Comparison of ENCODE assay signal across 10 cellular contexts in the genomic region with DNA sequence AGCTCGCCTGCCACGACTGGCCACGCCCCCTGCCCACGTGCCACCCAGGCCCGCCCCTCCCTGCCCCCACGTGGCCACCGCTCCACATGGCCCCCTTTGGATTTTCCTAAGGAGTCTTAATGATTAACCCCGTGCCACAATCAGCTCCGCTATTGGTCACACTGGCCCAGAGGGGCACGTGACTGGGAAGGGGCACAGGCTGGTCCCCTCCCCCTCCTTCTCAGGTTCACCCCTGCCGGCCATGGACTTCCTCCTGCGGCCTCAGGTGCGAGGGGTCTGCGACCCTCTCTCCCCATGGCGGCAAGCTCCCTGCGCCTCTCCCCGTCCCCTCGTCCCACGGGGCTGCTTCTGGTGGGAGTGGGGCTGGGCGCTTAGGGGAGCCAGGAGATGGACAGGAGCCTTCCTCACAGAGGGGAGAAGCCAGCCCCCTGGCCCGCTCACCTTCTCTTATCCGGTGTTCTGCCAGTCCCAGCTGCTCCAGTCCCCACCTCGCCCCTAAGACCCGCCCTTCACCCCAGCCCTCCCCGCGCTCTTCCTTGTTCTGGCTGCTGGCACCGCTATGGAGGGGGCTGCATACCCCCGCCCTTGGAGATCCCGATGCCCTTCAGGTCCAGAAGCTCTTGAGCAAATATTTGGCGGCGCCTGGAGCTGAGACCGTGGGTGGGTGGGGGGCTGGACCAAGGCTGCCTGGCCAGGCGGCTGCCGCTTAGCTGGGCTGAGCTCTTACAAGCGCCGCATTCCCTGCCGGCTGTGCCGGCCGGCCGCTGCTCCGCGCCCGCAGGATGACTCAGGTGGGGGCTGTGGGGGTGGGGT. TPM values are rescaled to one million over a fixed set of nuclear protein-coding genes. Genes with fewer than 3 reads are reported as not detected.
DNase-seq lines count a peak whose midpoint lies in the region; ATAC-seq, FAIRE-seq and TF ChIP-seq lines count a peak whose summit lies in the region.
"Had no signal": no experiment of that assay in that cellular context is flagged by ENCODE, and none has a peak within 500 bp of the region (broad histone marks: within the 10 kb centered on the region; RNA-seq: fewer than 3 reads in every experiment).

No MANE protein-coding gene starts in this region.

- no peak for FAIRE-seq in urothelium cell line (lab: Jason Lieb, UNC)
- FAIRE-seq: islet of Langerhans had no signal

- H3K9ac ChIP-seq in liver (ENCODE audit: low read depth in 1 of 2, low read length in 2 of 2), result no peak overlapping the region

- TF ChIP-seq RAD21 in liver (IDR thresholded peaks at IDR 0.05), result no peak

- intact Hi-C loops in Right ventricle myocardium superior (cut with DNase I), result no loop called here

- H3K27me3 ChIP-seq in cardiac muscle cell (no peaks in the 10 kb centered on the region), liver (ENCODE audit: control insufficient read depth in 4 of 4, insufficient read depth in 4 of 4, low read length in 3 of 4) (no peaks in the 10 kb centered on the region)
- H3K27me3 ChIP-seq: BLaER1 treated with 17β-estradiol and CSF1 and Interleukin-3, amounts not matched to agents 10 nM and 100 nM had no signal

- H3K36me3 ChIP-seq in cardiac muscle cell (peaks cover 25% of the 10 kb centered on the region), liver (ENCODE audit: control insufficient read depth in 4 of 4, insufficient read depth in 3 of 4, low read depth in 1 of 4, low read length in 3 of 4) (peaks cover 7 to 22% (median 22%) of the 10 kb centered on the region in 4 donors)

- H3K4me1 ChIP-seq in cardiac muscle cell (ENCODE audit: low read depth), result peaks cover 25% of the 10 kb centered on the region
- H3K4me1 ChIP-seq in liver (ENCODE audit: control insufficient read depth in 4 of 4, insufficient read depth in 4 of 4, low read length in 3 of 4), result peaks cover 13 to 59% (median 44%) of the 10 kb centered on the region in 4 donors

- peak overlapping the region; percentile 76 for H3K27ac ChIP-seq in cardiac muscle cell
- H3K27ac ChIP-seq in coronary artery, result peak overlapping the region; percentile 58 to 99
- peak overlapping the region; percentile 67 to 88 for H3K27ac ChIP-seq in liver (ENCODE audit: low read depth in 1 of 2, low read length in 2 of 2)

- DNase-seq in cardiac muscle cell (ENCODE audit: low read depth in 1 of 2, low spot score in 1 of 2) (peak; percentile 72 to 93), Right ventricle myocardium superior (no peak), coronary artery (ENCODE audit: low spot score) (no peak), urothelium cell line (ENCODE audit: low spot score) (peak; percentile 42), C1 segment of cervical spinal cord (lab: John Stamatoyannopoulos, UW) (no peak)
- DNase-seq in central memory CD4-positive, alpha-beta T cell, result no peak
- no peak for DNase-seq in activated CD8-positive, alpha-beta memory T cell treated with anti-CD3 and anti-CD28 coated beads, Interleukin-2, amount 50 U/mL, for 4 hours

- H3K9me3 ChIP-seq in cardiac muscle cell (ENCODE audit: low read depth) (no peaks in the 10 kb centered on the region), liver (ENCODE audit: control insufficient read depth in 4 of 4, low read length in 3 of 4) (no peaks in the 10 kb centered on the region)
- H3K9me3 ChIP-seq: BLaER1 treated with 17β-estradiol and CSF1 and Interleukin-3, amounts not matched to agents 10 nM and 100 nM had no signal

- WGBS in liver, result 26% methylated on average over 43 of the region's 43 CpGs

- H3K4me3 ChIP-seq in cardiac muscle cell (peak overlapping the region; percentile 11), coronary artery (peak overlapping the region; percentile 55), liver (ENCODE audit: low read depth in 1 of 3, low read length in 3 of 3) (peak overlapping the region; percentile 29 to 80 (median 54))

- TF ChIP-seq CTCF in cardiac muscle cell (IDR thresholded peaks at IDR 0.05; ENCODE audit: low read depth, low read length) (no peak), coronary artery (IDR thresholded peaks at IDR 0.05) (no peak), liver (IDR thresholded peaks at IDR 0.05; ENCODE audit: low read depth, low read length, missing input control) (peak; percentile 10)

- no peak for ATAC-seq in Right ventricle myocardium superior (ENCODE audit: poor library complexity)

TF ChIP-seq in liver, 16 proteins besides CTCF, POLR2A, EP300 and RAD21:
- TF ChIP-seq FOXA2 (IDR thresholded peaks at IDR 0.05), result no peak
- TF ChIP-seq SP1 (IDR thresholded peaks at IDR 0.05), result peak; percentile 44
- TF ChIP-seq YY1 (IDR thresholded peaks at IDR 0.05), result peak; percentile 80
- TF ChIP-seq, protein P1, sequence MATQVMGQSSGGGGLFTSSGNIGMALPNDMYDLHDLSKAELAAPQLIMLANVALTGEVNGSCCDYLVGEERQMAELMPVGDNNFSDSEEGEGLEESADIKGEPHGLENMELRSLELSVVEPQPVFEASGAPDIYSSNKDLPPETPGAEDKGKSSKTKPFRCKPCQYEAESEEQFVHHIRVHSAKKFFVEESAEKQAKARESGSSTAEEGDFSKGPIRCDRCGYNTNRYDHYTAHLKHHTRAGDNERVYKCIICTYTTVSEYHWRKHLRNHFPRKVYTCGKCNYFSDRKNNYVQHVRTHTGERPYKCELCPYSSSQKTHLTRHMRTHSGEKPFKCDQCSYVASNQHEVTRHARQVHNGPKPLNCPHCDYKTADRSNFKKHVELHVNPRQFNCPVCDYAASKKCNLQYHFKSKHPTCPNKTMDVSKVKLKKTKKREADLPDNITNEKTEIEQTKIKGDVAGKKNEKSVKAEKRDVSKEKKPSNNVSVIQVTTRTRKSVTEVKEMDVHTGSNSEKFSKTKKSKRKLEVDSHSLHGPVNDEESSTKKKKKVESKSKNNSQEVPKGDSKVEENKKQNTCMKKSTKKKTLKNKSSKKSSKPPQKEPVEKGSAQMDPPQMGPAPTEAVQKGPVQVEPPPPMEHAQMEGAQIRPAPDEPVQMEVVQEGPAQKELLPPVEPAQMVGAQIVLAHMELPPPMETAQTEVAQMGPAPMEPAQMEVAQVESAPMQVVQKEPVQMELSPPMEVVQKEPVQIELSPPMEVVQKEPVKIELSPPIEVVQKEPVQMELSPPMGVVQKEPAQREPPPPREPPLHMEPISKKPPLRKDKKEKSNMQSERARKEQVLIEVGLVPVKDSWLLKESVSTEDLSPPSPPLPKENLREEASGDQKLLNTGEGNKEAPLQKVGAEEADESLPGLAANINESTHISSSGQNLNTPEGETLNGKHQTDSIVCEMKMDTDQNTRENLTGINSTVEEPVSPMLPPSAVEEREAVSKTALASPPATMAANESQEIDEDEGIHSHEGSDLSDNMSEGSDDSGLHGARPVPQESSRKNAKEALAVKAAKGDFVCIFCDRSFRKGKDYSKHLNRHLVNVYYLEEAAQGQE (IDR thresholded peaks at IDR 0.05), result peak; percentile 26
- TF ChIP-seq FOXA1 (IDR thresholded peaks at IDR 0.05), result no peak
- TF ChIP-seq GABPA (IDR thresholded peaks at IDR 0.05 in 1 of 2, conservative IDR thresholded peaks at IDR 0.05 in 1 of 2), result peak in 1 of 2 donors; percentile 10
- TF ChIP-seq RXRA (IDR thresholded peaks at IDR 0.05), result peak; percentile 38 to 45
- TF ChIP-seq, protein P2, sequence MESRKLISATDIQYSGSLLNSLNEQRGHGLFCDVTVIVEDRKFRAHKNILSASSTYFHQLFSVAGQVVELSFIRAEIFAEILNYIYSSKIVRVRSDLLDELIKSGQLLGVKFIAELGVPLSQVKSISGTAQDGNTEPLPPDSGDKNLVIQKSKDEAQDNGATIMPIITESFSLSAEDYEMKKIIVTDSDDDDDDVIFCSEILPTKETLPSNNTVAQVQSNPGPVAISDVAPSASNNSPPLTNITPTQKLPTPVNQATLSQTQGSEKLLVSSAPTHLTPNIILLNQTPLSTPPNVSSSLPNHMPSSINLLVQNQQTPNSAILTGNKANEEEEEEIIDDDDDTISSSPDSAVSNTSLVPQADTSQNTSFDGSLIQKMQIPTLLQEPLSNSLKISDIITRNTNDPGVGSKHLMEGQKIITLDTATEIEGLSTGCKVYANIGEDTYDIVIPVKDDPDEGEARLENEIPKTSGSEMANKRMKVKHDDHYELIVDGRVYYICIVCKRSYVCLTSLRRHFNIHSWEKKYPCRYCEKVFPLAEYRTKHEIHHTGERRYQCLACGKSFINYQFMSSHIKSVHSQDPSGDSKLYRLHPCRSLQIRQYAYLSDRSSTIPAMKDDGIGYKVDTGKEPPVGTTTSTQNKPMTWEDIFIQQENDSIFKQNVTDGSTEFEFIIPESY (IDR thresholded peaks at IDR 0.05), result no peak
- TF ChIP-seq EGR1 (IDR thresholded peaks at IDR 0.05; ENCODE audit: low read depth in 2 of 2), result peak in 1 of 2 donors; percentile 45
- TF ChIP-seq, protein P3, sequence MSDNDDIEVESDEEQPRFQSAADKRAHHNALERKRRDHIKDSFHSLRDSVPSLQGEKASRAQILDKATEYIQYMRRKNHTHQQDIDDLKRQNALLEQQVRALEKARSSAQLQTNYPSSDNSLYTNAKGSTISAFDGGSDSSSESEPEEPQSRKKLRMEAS (IDR thresholded peaks at IDR 0.05), result peak; percentile 78
- TF ChIP-seq JUND (IDR thresholded peaks at IDR 0.05), result no peak
- TF ChIP-seq, protein P4, sequence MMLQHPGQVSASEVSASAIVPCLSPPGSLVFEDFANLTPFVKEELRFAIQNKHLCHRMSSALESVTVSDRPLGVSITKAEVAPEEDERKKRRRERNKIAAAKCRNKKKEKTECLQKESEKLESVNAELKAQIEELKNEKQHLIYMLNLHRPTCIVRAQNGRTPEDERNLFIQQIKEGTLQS (IDR thresholded peaks at IDR 0.05), result peak; percentile 31
- peak; percentile 43 to 50 for TF ChIP-seq HNF4A (conservative IDR thresholded peaks at IDR 0.05)
TF ChIP-seq in liver: peak in this region for 9.

RNA-seq across cellular contexts. Expression of gene SLC4A2, which starts 3.2 kb away (rescaled TPM):
- total RNA-seq in cardiac muscle cell (269 and 288 TPM in 2 replicates), Right ventricle myocardium superior (49.7 TPM), liver (10 to 100 TPM; 27.5 to 73.2 TPM)
- polyA plus RNA-seq in cardiac muscle cell (118 and 144 TPM in 2 replicates), liver (10 to 100 TPM; 72.0 to 98.8 TPM)

RNA-seq across cellular contexts. Expression of gene CDK5, which starts 4.9 kb away (rescaled TPM):
- 17.8 and 35.6 TPM in 2 replicates for total RNA-seq in cardiac muscle cell
- 24.4 and 56.8 TPM in 2 replicates for polyA plus RNA-seq in cardiac muscle cell
- 6.3 TPM for total RNA-seq in Right ventricle myocardium superior
- 1 to 10 TPM; 4.0 to 8.8 TPM for total RNA-seq in liver
- polyA plus RNA-seq in liver, result 1 to 10 TPM; 6.0 to 9.0 TPM

RNA-seq across cellular contexts. Expression of gene ASIC3, which starts 14.3 kb away (rescaled TPM):
- 9.0 and 9.8 TPM in 2 replicates for total RNA-seq in cardiac muscle cell
- 5.2 and 6.8 TPM in 2 replicates for polyA plus RNA-seq in cardiac muscle cell
- 6.5 TPM for total RNA-seq in Right ventricle myocardium superior
- 1 to 10 TPM in 1 of 2 donors, under 1 TPM in 1; 0.05 to 1.0 TPM for total RNA-seq in liver
- under 1 TPM; 0.22 to 0.55 TPM for polyA plus RNA-seq in liver

RNA-seq across cellular contexts. Expression of gene FASTK, which starts 18.0 kb away (rescaled TPM):
- 165 and 175 TPM in 2 replicates for total RNA-seq in cardiac muscle cell
- polyA plus RNA-seq in cardiac muscle cell, result 145 and 227 TPM in 2 replicates
- total RNA-seq in Right ventricle myocardium superior, result 81.1 TPM
- total RNA-seq in liver, result 10 to 100 TPM; 31.1 to 62.8 TPM
- 10 to 100 TPM; 33.9 to 53.4 TPM for polyA plus RNA-seq in liver

RNA-seq across cellular contexts. Expression of gene TMUB1, which starts 20.7 kb away (rescaled TPM):
- total RNA-seq in cardiac muscle cell (83.4 and 93.9 TPM in 2 replicates), Right ventricle myocardium superior (33.9 TPM), liver (10 to 100 TPM; 15.1 to 28.9 TPM)
- polyA plus RNA-seq in cardiac muscle cell (63.0 and 74.9 TPM in 2 replicates), liver (10 to 100 TPM; 32.0 to 51.7 TPM)

Comparison
In these comparisons a context has a peak if more than half of its experiments do, and no peak if none do; other contexts are left out.
1. DNase-seq: peak in cardiac muscle cell (2 of 2) and urothelium cell line (single experiment); none in Right ventricle myocardium superior (single experiment), coronary artery (single experiment), central memory CD4-positive, alpha-beta T cell (single experiment), activated CD8-positive, alpha-beta memory T cell treated with anti-CD3 and anti-CD28 coated beads, Interleukin-2, amount 50 U/mL, for 4 hours (single experiment) and C1 segment of cervical spinal cord (0 of 14).
2. Peak in every context shown above with its lines, with median percentiles within 50 percentile points of each other: H3K27ac ChIP-seq and H3K4me3 ChIP-seq.